In genomic region chr9:112750111-112750766, GRCh38 we compare ENCODE assay signal across 8 cellular contexts. TPM values are rescaled to one million over a fixed set of nuclear protein-coding genes. Genes with fewer than 3 reads are reported as not detected.
DNase-seq lines count a peak whose midpoint lies in the region; ATAC-seq and TF ChIP-seq lines count a peak whose summit lies in the region.

Gene SNX30, plus strand, starts transcription at chr9:112750760. Its CDS starts 242 bp downstream, at chr9:112751002.

- peak within 1 kb of the TSS; percentile 82 for H3K9ac ChIP-seq in KMS-11
- H3K9ac ChIP-seq in neural cell (ENCODE audit: low read length), result peak within 1 kb of the TSS; percentile 82

- peak within 1 kb of the TSS; percentile 94 for H3K4me3 Mint-ChIP-seq in stimulated activated naive CD8-positive, alpha-beta T cell treated with anti-CD3 and anti-CD28 coated beads, Interleukin-15, amount 100 ng/mL, for 72 hours

- H3K79me2 ChIP-seq in KMS-11 (ENCODE audit: insufficient read depth, low read depth) (no peaks in the 10 kb centered on the region), neural cell (replicated peaks; ENCODE audit: insufficient read depth, low read length) (peaks cover 30% of the 10 kb centered on the region)

- TF ChIP-seq POLR2A in Raji (IDR thresholded peaks at IDR 0.05; ENCODE audit: insufficient read depth, low read depth, low read length), result peak; percentile 95

- H3K4me1 Mint-ChIP-seq in stimulated activated naive CD8-positive, alpha-beta T cell treated with anti-CD3 and anti-CD28 coated beads, Interleukin-15, amount 100 ng/mL, for 72 hours, result peaks cover 74% of the 10 kb centered on the region

- TF ChIP-seq CTCF in KMS-11 (conservative IDR thresholded peaks at IDR 0.05; ENCODE audit: low read depth, low read length) (no peak), fibroblast of villous mesenchyme (IDR thresholded peaks at IDR 0.05; ENCODE audit: insufficient read depth, low read depth, low read length) (no peak), neural cell (IDR thresholded peaks at IDR 0.05; ENCODE audit: poor library complexity, severe bottlenecking) (peak; percentile 19)

- no peak for TF ChIP-seq EP300 in neural cell (conservative IDR thresholded peaks at IDR 0.05; ENCODE audit: poor library complexity, severe bottlenecking)

- no peaks in the 10 kb centered on the region for H3K9me3 ChIP-seq in neural cell (ENCODE audit: low read length)

- no peaks in the 10 kb centered on the region for H3K27me3 ChIP-seq in KMS-11 (ENCODE audit: insufficient read depth, low read depth)
- H3K27me3 ChIP-seq in neural cell (ENCODE audit: insufficient read depth, low read depth, low read length), result no peaks in the 10 kb centered on the region

- peak within 1 kb of the TSS; percentile 83 to 87 for H3K27ac Mint-ChIP-seq in stimulated activated naive CD8-positive, alpha-beta T cell treated with anti-CD3 and anti-CD28 coated beads, Interleukin-15, amount 100 ng/mL, for 72 hours

- H3K27me3 Mint-ChIP-seq in stimulated activated naive CD8-positive, alpha-beta T cell treated with anti-CD3 and anti-CD28 coated beads, Interleukin-15, amount 100 ng/mL, for 72 hours, result no peaks in the 10 kb centered on the region

- H3K27ac ChIP-seq in KMS-11 (peak within 1 kb of the TSS; percentile 51), neural cell (ENCODE audit: low read length) (peak within 1 kb of the TSS; percentile 64)

- DNase-seq in Daoy (ENCODE audit: low read depth) (peak; percentile 98), activated gamma-delta T cell treated with Interleukin-2 at 50 U/mL for 16 hours (peak; percentile 72), fibroblast of villous mesenchyme (ENCODE audit: low read depth) (peak; percentile 89)
- peak; percentile 71 to 83 for DNase-seq in stimulated activated naive CD8-positive, alpha-beta T cell treated with anti-CD3 and anti-CD28 coated beads, Interleukin-15, amount 100 ng/mL, for 72 hours

- peaks cover 23% of the 10 kb centered on the region for H3K4me1 ChIP-seq in KMS-11 (ENCODE audit: low read depth, poor library complexity, severe bottlenecking)

- peak; percentile 78 for ATAC-seq in GM21737 (IDR thresholded peaks at IDR 0.05; ENCODE audit: unreplicated experiment)
- ATAC-seq in stimulated activated naive CD8-positive, alpha-beta T cell treated with anti-CD3 and anti-CD28 coated beads, Interleukin-15, amount 100 ng/mL, for 72 hours, result peak; percentile 68

- no peak for TF ChIP-seq RAD21 in neural cell (conservative IDR thresholded peaks at IDR 0.05)

- H3K9me3 Mint-ChIP-seq in stimulated activated naive CD8-positive, alpha-beta T cell treated with anti-CD3 and anti-CD28 coated beads, Interleukin-15, amount 100 ng/mL, for 72 hours, result no peaks in the 10 kb centered on the region

- H2AFZ ChIP-seq in KMS-11 (ENCODE audit: low read depth) (peak within 1 kb of the TSS; percentile 100), neural cell (ENCODE audit: low read depth, low read length) (peak within 1 kb of the TSS; percentile 88)

- H3K4me3 ChIP-seq in KMS-11 (IDR thresholded peaks at IDR 0.05; ENCODE audit: insufficient read depth, low read depth, low read length), result no peak within 1 kb of the TSS
- peak within 1 kb of the TSS; percentile 84 for H3K4me3 ChIP-seq in fibroblast of villous mesenchyme (ENCODE audit: low read depth, low read length)
- H3K4me3 ChIP-seq in neural cell (ENCODE audit: low read length), result peak within 1 kb of the TSS; percentile 98

- H3K9me2 ChIP-seq in neural cell (ENCODE audit: insufficient read depth, low read length), result no peaks in the 10 kb centered on the region

- no peaks in the 10 kb centered on the region for H3F3A ChIP-seq in neural cell (ENCODE audit: insufficient read depth, low read length, poor library complexity, severe bottlenecking)

- H3K4me2 ChIP-seq in KMS-11 (peak within 1 kb of the TSS; percentile 72), neural cell (ENCODE audit: low read length) (peak within 1 kb of the TSS; percentile 82)

- H4K20me1 ChIP-seq in KMS-11 (ENCODE audit: insufficient read depth) (no peaks in the 10 kb centered on the region), neural cell (ENCODE audit: insufficient read depth) (no peaks in the 10 kb centered on the region)

- H3K36me3 ChIP-seq in KMS-11 (ENCODE audit: insufficient read depth), result no peaks in the 10 kb centered on the region
- no peaks in the 10 kb centered on the region for H3K36me3 ChIP-seq in neural cell (ENCODE audit: insufficient read depth, low read length)

TF ChIP-seq in neural cell, 6 proteins besides CTCF, POLR2A, EP300 and RAD21:
- TF ChIP-seq POLR2AphosphoS5 (IDR thresholded peaks at IDR 0.05) (peak; percentile 52), SMC3 (conservative IDR thresholded peaks at IDR 0.05; ENCODE audit: poor library complexity) (no peak), REST (IDR thresholded peaks at IDR 0.05; ENCODE audit: borderline replicate concordance) (no peak), EZH2 (IDR thresholded peaks at IDR 0.05; ENCODE audit: borderline replicate concordance, insufficient read depth, low read length, poor library complexity, severe bottlenecking) (no peak), MXI1 (conservative IDR thresholded peaks at IDR 0.05; ENCODE audit: poor library complexity, severe bottlenecking) (peak; percentile 38), TAF1 (IDR thresholded peaks at IDR 0.05; ENCODE audit: low read depth) (peak; percentile 11)

RNA-seq across cellular contexts. Expression of gene SNX30, which starts in this region (rescaled TPM):
- 15.2 and 17.1 TPM in 2 replicates for total RNA-seq in Daoy (2014; rRNA removed; shearing (Covaris generic))
- 27.6 and 27.7 TPM in 2 replicates for total RNA-seq in fibroblast of villous mesenchyme
- 30.0 and 31.5 TPM in 2 replicates for polyA plus RNA-seq in neural cell
- 60.6 and 64.4 TPM in 2 replicates for polyA minus RNA-seq in neural cell
